In genomic region chr10:100186813-100187212, GRCh38 we compare ENCODE assay signal across 8 cellular contexts. TPM values are rescaled to one million over a fixed set of nuclear protein-coding genes. Genes with fewer than 3 reads are reported as not detected.
DNase-seq lines count a peak whose midpoint lies in the region; ATAC-seq and TF ChIP-seq lines count a peak whose summit lies in the region.

No MANE protein-coding gene starts in this region.

- CTCF ChIA-PET in IMR-90 (lab: Yijun Ruan, JAX) (no interaction called here), GM10248 (lab: Yijun Ruan, JAX) (no interaction called here)

- H3K4me1 Mint-ChIP-seq in CD4-positive, CD25-positive, alpha-beta regulatory T cell, result peaks cover 30 to 67% (median 55%) of the 10 kb centered on the region in 4 donors

- intact Hi-C loops in IMR-90 (cut with micrococcal nuclease), result loop anchor here (2.0 to 10.0 kb wide), 3 partner anchors 210 to 452 kb away; partner anchors contain the start of genes COX15 and CUTC
- intact Hi-C loops in gastrocnemius medialis (cut with DNase I; ENCODE audit: low total_unique reads), result loop anchor here (1.0 to 5.0 kb wide), 4 partner anchors 42 to 340 kb away; partner anchors contain the start of genes CHUK and CWF19L1

- H4K91ac ChIP-seq in IMR-90 (ENCODE audit: insufficient read depth, low read depth, low read length), result no peak overlapping the region

- TF ChIP-seq RAD21 in IMR-90 (IDR thresholded peaks at IDR 0.05; ENCODE audit: low read length), result no peak

- H3K9me3 Mint-ChIP-seq in CD4-positive, CD25-positive, alpha-beta regulatory T cell, result no peaks in the 10 kb centered on the region

- peak overlapping the region; percentile 51 for H2BK5ac ChIP-seq in IMR-90 (ENCODE audit: low read depth, low read length, poor library complexity, severe bottlenecking)

- H3K4me3 Mint-ChIP-seq in CD4-positive, CD25-positive, alpha-beta regulatory T cell, result peak overlapping the region; percentile 97 to 99 (median 98)

- peak overlapping the region; percentile 93; the same call in 1 of the 2 replicates for H3K23ac ChIP-seq in IMR-90 (ENCODE audit: low read depth, low read length)

- no peak overlapping the region for H2BK120ac ChIP-seq in IMR-90 (ENCODE audit: low read depth, low read length)

- peaks cover 26% of the 10 kb centered on the region for H3K36me3 Mint-ChIP-seq in CD4-positive, CD25-positive, alpha-beta regulatory T cell

- peaks cover 25% of the 10 kb centered on the region for H3K36me3 ChIP-seq in CD4-positive, CD25-positive, alpha-beta regulatory T cell (ENCODE audit: control insufficient read depth, insufficient read depth, low read length)
- H3K36me3 ChIP-seq in IMR-90 (ENCODE audit: control insufficient read depth, insufficient read depth, low read length) (peaks cover 10% of the 10 kb centered on the region), gastrocnemius medialis (peaks cover 0 to 34% of the 10 kb centered on the region in 2 donors)

- no peak overlapping the region for H3K18ac ChIP-seq in IMR-90 (ENCODE audit: low read depth, low read length)

- peak overlapping the region; percentile 53 for H2AK9ac ChIP-seq in IMR-90 (replicated peaks; ENCODE audit: low read depth, low read length, poor library complexity)

- no peak for TF ChIP-seq POLR2A in IMR-90 (IDR thresholded peaks at IDR 0.05; ENCODE audit: low read depth, low read length)
- no peak for TF ChIP-seq POLR2A in gastrocnemius medialis (IDR thresholded peaks at IDR 0.05)

- 90% methylated on average over 7 of the region's 14 CpGs; no CpG with 5 or more reads in 1 of the 2 experiments for WGBS in IMR-90 (ENCODE audit: extremely low coverage in 2 of 2, insufficient read length in 1 of 2), 2 experiments

- dilution Hi-C loops in IMR-90 (cut with HindIII; ENCODE audit: low sequenced_read_pairs, unreplicated experiment), result no loop called here

- in situ Hi-C loops in IMR-90 (cut with MboI; ENCODE audit: low sequenced_read_pairs) (loop anchor here (10.0 kb wide), 1 partner anchor 342 kb away; no protein-coding TSS in a partner anchor), gastrocnemius medialis (cut with MboI; ENCODE audit: low sequenced_read_pairs in 4 of 4) (no loop called here)

- H3K9ac ChIP-seq in IMR-90 (ENCODE audit: low read depth, low read length), result peak overlapping the region; percentile 76

- peaks cover 16 to 30% of the 10 kb centered on the region in 2 experiments for H3K79me1 ChIP-seq in IMR-90 (ENCODE audit: low read depth in 1 of 2, low read length in 2 of 2)

- peak overlapping the region; percentile 33; the same call in 1 of the 2 replicates for H3K4ac ChIP-seq in IMR-90 (ENCODE audit: low read depth, low read length)

- peak overlapping the region; percentile 86 to 94 for H4K8ac ChIP-seq in IMR-90 (ENCODE audit: low read depth in 2 of 2, low read length in 2 of 2)

- no peaks in the 10 kb centered on the region for H3K27me3 Mint-ChIP-seq in CD4-positive, CD25-positive, alpha-beta regulatory T cell

- no peak overlapping the region for H3K14ac ChIP-seq in IMR-90 (replicated peaks; ENCODE audit: low read depth, low read length)

- peaks cover 26% of the 10 kb centered on the region for H3K4me1 ChIP-seq in CD4-positive, CD25-positive, alpha-beta regulatory T cell (ENCODE audit: control insufficient read depth, insufficient read depth, low read length, poor library complexity, severe bottlenecking)
- H3K4me1 ChIP-seq in IMR-90 (ENCODE audit: control insufficient read depth, insufficient read depth, low read length) (peaks cover 6% of the 10 kb centered on the region), gastrocnemius medialis (peaks cover 18 to 35% of the 10 kb centered on the region in 2 donors)

- H2AFZ ChIP-seq in IMR-90 (replicated peaks; ENCODE audit: low read length, poor library complexity), result peak overlapping the region; percentile 5

- H2BK20ac ChIP-seq in IMR-90 (ENCODE audit: low read depth, low read length), result no peak overlapping the region

- no peaks in the 10 kb centered on the region for H3K9me3 ChIP-seq in CD4-positive, CD25-positive, alpha-beta regulatory T cell (ENCODE audit: control insufficient read depth in 2 of 2, low read length in 2 of 2)
- H3K9me3 ChIP-seq in IMR-90 (ENCODE audit: control insufficient read depth, insufficient read depth, low read length) (no peaks in the 10 kb centered on the region), gastrocnemius medialis (no peaks in the 10 kb centered on the region)

- DNase-seq in CD4-positive, CD25-positive, alpha-beta regulatory T cell, result no peak
- no peak for DNase-seq in IMR-90
- peak; percentile 64 for DNase-seq in activated CD8-positive, alpha-beta memory T cell treated with anti-CD3 and anti-CD28 coated beads for 24 hours
- peak in 1 of 2 donors; percentile 28 for DNase-seq in foreskin fibroblast
- DNase-seq in gastrocnemius medialis, result no peak
- no peak for DNase-seq in GM20000 (ENCODE audit: low spot score)
- DNase-seq in GM10248 (ENCODE audit: extremely low spot score), result no peak
- no peak for DNase-seq in NCI-H2227 treated with DMSO at 0.1 percent for 48 hours (lab: John Stamatoyannopoulos, UW)

- BruUV-seq in IMR-90 (replicated peaks; lab: Mats Ljungman, UMichigan), result no TSS peak

- ATAC-seq in CD4-positive, CD25-positive, alpha-beta regulatory T cell (ENCODE audit: low read depth in 2 of 2), result no peak
- ATAC-seq in IMR-90 (ENCODE audit: low read depth), result no peak
- ATAC-seq in gastrocnemius medialis, result no peak

- H4K5ac ChIP-seq in IMR-90 (ENCODE audit: low read depth, low read length), result no peak overlapping the region; the same call in 1 of the 2 replicates

- H3K27ac ChIP-seq in CD4-positive, CD25-positive, alpha-beta regulatory T cell (ENCODE audit: insufficient read depth, low read length, poor library complexity, severe bottlenecking), result peak overlapping the region; percentile 85
- H3K27ac ChIP-seq in IMR-90 (ENCODE audit: insufficient read depth, low read length) (peak overlapping the region; percentile 25), gastrocnemius medialis (peak overlapping the region; percentile 94 to 99 (median 95))

- peak overlapping the region; percentile 93 for H3K4me3 ChIP-seq in CD4-positive, CD25-positive, alpha-beta regulatory T cell (ENCODE audit: low read depth, low read length)
- peak overlapping the region; percentile 54; the same call in 1 of the 2 replicates for H3K4me3 ChIP-seq in IMR-90 (ENCODE audit: insufficient read depth, low read depth, low read length)
- peak overlapping the region; percentile 91 to 99 for H3K4me3 ChIP-seq in foreskin fibroblast (ENCODE audit: low read depth in 1 of 2, low read length in 2 of 2)
- peak overlapping the region; percentile 78 to 94 (median 90) for H3K4me3 ChIP-seq in gastrocnemius medialis

- no peaks in the 10 kb centered on the region; the same call in 1 of the 2 replicates for H3K9me1 ChIP-seq in IMR-90 (ENCODE audit: insufficient read depth, low read length)

- POLR2A ChIA-PET in IMR-90 (lab: Charles Lee; ENCODE audit: unreplicated experiment) (no interaction called here), GM10248 (lab: Yijun Ruan, JAX) (no interaction called here)

- H3K56ac ChIP-seq in IMR-90 (ENCODE audit: extremely low read depth, insufficient read depth, low read length), result no peak overlapping the region

- H3K27me3 ChIP-seq in CD4-positive, CD25-positive, alpha-beta regulatory T cell (ENCODE audit: control insufficient read depth, insufficient read depth, low read length), result no peaks in the 10 kb centered on the region
- H3K27me3 ChIP-seq in IMR-90 (ENCODE audit: control insufficient read depth, insufficient read depth, low read length) (no peaks in the 10 kb centered on the region), gastrocnemius medialis (no peaks in the 10 kb centered on the region)

- H4K20me1 ChIP-seq in IMR-90 (ENCODE audit: insufficient read depth, low read length), result no peaks in the 10 kb centered on the region; the same call in 1 of the 2 replicates

- H3K27ac Mint-ChIP-seq in CD4-positive, CD25-positive, alpha-beta regulatory T cell, result peak overlapping the region; percentile 90 to 98 (median 97)

- H3K4me2 ChIP-seq in IMR-90 (ENCODE audit: low read depth, low read length), result peak overlapping the region; percentile 38

- TF ChIP-seq CTCF in IMR-90 (conservative IDR thresholded peaks at IDR 0.05; ENCODE audit: low read depth, low read length) (no peak), foreskin fibroblast (IDR thresholded peaks at IDR 0.05; ENCODE audit: low read depth, low read length) (no peak), gastrocnemius medialis (IDR thresholded peaks at IDR 0.05 in 4 of 5, conservative IDR thresholded peaks at IDR 0.05 in 1 of 5) (no peak), GM20000 (IDR thresholded peaks at IDR 0.05; ENCODE audit: extremely low read depth, missing control alignments) (no peak), GM10248 (IDR thresholded peaks at IDR 0.05; ENCODE audit: control extremely low read depth, extremely low read depth, low read depth, missing control alignments) (no peak)

- no peak overlapping the region for H2BK15ac ChIP-seq in IMR-90 (ENCODE audit: low read depth, low read length)

- H2AK5ac ChIP-seq in IMR-90 (ENCODE audit: low read depth, low read length), result 0 out of 2 replicates have a peak overlapping the region, but pooled peaks have one; percentile 27

TF ChIP-seq in IMR-90, 13 proteins besides CTCF, POLR2A, EP300 and RAD21 (continues in another document):
- TF ChIP-seq, protein P1, sequence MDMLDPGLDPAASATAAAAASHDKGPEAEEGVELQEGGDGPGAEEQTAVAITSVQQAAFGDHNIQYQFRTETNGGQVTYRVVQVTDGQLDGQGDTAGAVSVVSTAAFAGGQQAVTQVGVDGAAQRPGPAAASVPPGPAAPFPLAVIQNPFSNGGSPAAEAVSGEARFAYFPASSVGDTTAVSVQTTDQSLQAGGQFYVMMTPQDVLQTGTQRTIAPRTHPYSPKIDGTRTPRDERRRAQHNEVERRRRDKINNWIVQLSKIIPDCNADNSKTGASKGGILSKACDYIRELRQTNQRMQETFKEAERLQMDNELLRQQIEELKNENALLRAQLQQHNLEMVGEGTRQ (IDR thresholded peaks at IDR 0.05; ENCODE audit: low read depth, low read length), result no peak

RNA-seq across cellular contexts. Expression of gene ERLIN1, which starts 1.0 kb away (rescaled TPM):
- total RNA-seq in CD4-positive, CD25-positive, alpha-beta regulatory T cell, result 6.2 TPM
- 10 to 100 TPM in 3 of 4 donors, 1 to 10 TPM in 1; 5.4 to 14.4 (median 10.7) TPM for polyA plus RNA-seq in CD4-positive, CD25-positive, alpha-beta regulatory T cell
- total RNA-seq in IMR-90 (2012; rRNA removed) (33.9 and 35.8 TPM in 2 replicates), gastrocnemius medialis (1 to 10 TPM; 5.3 to 8.5 (median 7.3) TPM)
- polyA plus RNA-seq in IMR-90 (2012; rRNA removed), result 28.1 and 31.5 TPM in 2 replicates
- 10.2 TPM in 2 replicates for polyA plus RNA-seq in IMR-90 (2012; cell fraction: cytosol; rRNA removed)
- polyA plus RNA-seq in IMR-90 (2012; cell fraction: nucleus; rRNA removed; ENCODE audit: low replicate concordance), result 2.6 and 11.4 TPM in 2 replicates

RNA-seq across cellular contexts. Expression of gene CHUK, which starts 42.6 kb away (rescaled TPM):
- total RNA-seq in CD4-positive, CD25-positive, alpha-beta regulatory T cell, result 25.1 TPM
- polyA plus RNA-seq in CD4-positive, CD25-positive, alpha-beta regulatory T cell, result 10 to 100 TPM; 13.0 to 18.4 (median 15.1) TPM
- 21.7 and 33.6 TPM in 2 replicates for total RNA-seq in IMR-90 (2012; rRNA removed)
- polyA plus RNA-seq in IMR-90 (2012; rRNA removed), result 8.7 and 11.2 TPM in 2 replicates
- 1.7 and 2.5 TPM in 2 replicates for polyA plus RNA-seq in IMR-90 (2012; cell fraction: cytosol; rRNA removed)
- polyA plus RNA-seq in IMR-90 (2012; cell fraction: nucleus; rRNA removed; ENCODE audit: low replicate concordance), result 2.0 and 11.0 TPM in 2 replicates
- total RNA-seq in gastrocnemius medialis, result 10 to 100 TPM; 19.4 to 31.4 (median 23.5) TPM

Comparison
In these comparisons a context has a peak if more than half of its experiments do, and no peak if none do; other contexts are left out.
1. H3K27ac ChIP-seq: peak in every context shown above with its lines; median percentile 95 in gastrocnemius medialis; 85 in CD4-positive, CD25-positive, alpha-beta regulatory T cell; 25 in IMR-90.